ENCODE assay signal across 10 cellular contexts in genomic region chr7:15686209-15686956, GRCh38. TPM values are rescaled to one million over a fixed set of nuclear protein-coding genes. Genes with fewer than 3 reads are reported as not detected.
DNase-seq lines count a peak whose midpoint lies in the region; ATAC-seq and TF ChIP-seq lines count a peak whose summit lies in the region.
"Had no signal": no experiment of that assay in that cellular context is flagged by ENCODE, and none has a peak within 500 bp of the region (broad histone marks: within the 10 kb centered on the region; RNA-seq: fewer than 3 reads in every experiment).

TSS of gene MEOX2 (minus strand) at chr7:15686683. CDS start at chr7:15686402, 281 bp downstream.

- H3K4me1 Mint-ChIP-seq in activated CD8-positive, alpha-beta T cell treated with anti-CD3 and anti-CD28 coated beads, Interleukin-2, amount 10 ng/mL, durations not matched to agents 7 days and 5 days (ENCODE audit: low read depth), result no peaks in the 10 kb centered on the region
- no peaks in the 10 kb centered on the region for H3K4me1 Mint-ChIP-seq in activated CD8-positive, alpha-beta T cell treated with anti-CD3 and anti-CD28 coated beads for 36 hours (ENCODE audit: low read depth)
- H3K4me1 Mint-ChIP-seq in naive thymus-derived CD8-positive, alpha-beta T cell, result peaks cover 0 to 2% (median 0%) of the 10 kb centered on the region in 4 donors
- H3K4me1 Mint-ChIP-seq: activated naive CD8-positive, alpha-beta T cell treated with anti-CD3 and anti-CD28 coated beads, Interleukin-2, amount 10 ng/mL, durations not matched to agents 7 days and 5 days had no signal

- peak within 1 kb of the TSS; percentile 68 to 92 (median 84) for H3K27ac ChIP-seq in esophagus squamous epithelium
- peak within 1 kb of the TSS; percentile 85 for H3K27ac ChIP-seq in vagina
- H3K27ac ChIP-seq: BLaER1 treated with 17β-estradiol and CSF1 and Interleukin-3, amounts not matched to agents 10 nM and 100 nM had no signal

- peaks cover 33% of the 10 kb centered on the region for H3K27me3 Mint-ChIP-seq in activated CD8-positive, alpha-beta T cell treated with anti-CD3 and anti-CD28 coated beads, Interleukin-2, amount 10 ng/mL, durations not matched to agents 7 days and 5 days (ENCODE audit: low read depth)
- H3K27me3 Mint-ChIP-seq in activated CD8-positive, alpha-beta T cell treated with anti-CD3 and anti-CD28 coated beads for 36 hours, result peaks cover 33% of the 10 kb centered on the region
- peaks cover 16 to 40% (median 30%) of the 10 kb centered on the region in 5 donors for H3K27me3 Mint-ChIP-seq in naive thymus-derived CD8-positive, alpha-beta T cell

- H3K4me1 ChIP-seq in esophagus squamous epithelium (peaks cover 0 to 9% (median 2%) of the 10 kb centered on the region in 3 donors), vagina (peaks cover 22% of the 10 kb centered on the region)
- H3K4me1 ChIP-seq: BLaER1 treated with 17β-estradiol and CSF1 and Interleukin-3, amounts not matched to agents 10 nM and 100 nM had no signal

- H3K9me3 ChIP-seq in esophagus squamous epithelium (no peaks in the 10 kb centered on the region), vagina (no peaks in the 10 kb centered on the region)

- peaks cover 3% of the 10 kb centered on the region for H3K36me3 Mint-ChIP-seq in activated CD8-positive, alpha-beta T cell treated with anti-CD3 and anti-CD28 coated beads, Interleukin-2, amount 10 ng/mL, durations not matched to agents 7 days and 5 days (ENCODE audit: low read depth)
- H3K36me3 Mint-ChIP-seq in activated CD8-positive, alpha-beta T cell treated with anti-CD3 and anti-CD28 coated beads for 36 hours (ENCODE audit: low read depth), result peaks cover 3% of the 10 kb centered on the region
- H3K36me3 Mint-ChIP-seq in naive thymus-derived CD8-positive, alpha-beta T cell, result peaks cover 0 to 8% (median 5%) of the 10 kb centered on the region in 3 donors
- H3K36me3 Mint-ChIP-seq: activated naive CD8-positive, alpha-beta T cell treated with anti-CD3 and anti-CD28 coated beads, Interleukin-2, amount 10 ng/mL, durations not matched to agents 7 days and 5 days had no signal

- H3K27me3 ChIP-seq in esophagus squamous epithelium, result peaks cover 0 to 52% (median 2%) of the 10 kb centered on the region in 4 donors
- H3K27me3 ChIP-seq in vagina, result peaks cover 5% of the 10 kb centered on the region
- H3K27me3 ChIP-seq: BLaER1 treated with 17β-estradiol and CSF1 and Interleukin-3, amounts not matched to agents 10 nM and 100 nM had no signal

- POLR2A ChIA-PET in activated CD8-positive, alpha-beta T cell treated with anti-CD3 and anti-CD28 coated beads, Interleukin-2, amount 10 ng/mL, durations not matched to agents 7 days and 5 days (lab: Charles Lee), result no interaction called here
- POLR2A ChIA-PET in activated CD8-positive, alpha-beta T cell treated with anti-CD3 and anti-CD28 coated beads for 36 hours (lab: Charles Lee), result no interaction called here
- POLR2A ChIA-PET in naive thymus-derived CD8-positive, alpha-beta T cell (lab: Charles Lee), result no interaction called here

- TF ChIP-seq CTCF in activated CD8-positive, alpha-beta T cell treated with anti-CD3 and anti-CD28 coated beads for 36 hours (IDR thresholded peaks at IDR 0.05), result no peak
- TF ChIP-seq CTCF in esophagus squamous epithelium (IDR thresholded peaks at IDR 0.05) (no peak), vagina (IDR thresholded peaks at IDR 0.05) (no peak)

- no peak for DNase-seq in activated CD8-positive, alpha-beta T cell treated with anti-CD3 and anti-CD28 coated beads, Interleukin-2, amount 10 ng/mL, durations not matched to agents 7 days and 5 days
- no peak for DNase-seq in activated CD8-positive, alpha-beta T cell treated with anti-CD3 and anti-CD28 coated beads for 36 hours
- no peak for DNase-seq in esophagus squamous epithelium (lab: John Stamatoyannopoulos, UW)
- DNase-seq in mucosa of gallbladder (ENCODE audit: low spot score), result peak; percentile 44
- DNase-seq in vagina (ENCODE audit: extremely low spot score in 2 of 2), result no peak
- no peak for DNase-seq in HT-29 (ENCODE audit: low spot score)
- DNase-seq in naive thymus-derived CD8-positive, alpha-beta T cell, result no peak
- DNase-seq in erythroblast (lab: John Stamatoyannopoulos, UW), result no peak
- DNase-seq: activated naive CD8-positive, alpha-beta T cell treated with anti-CD3 and anti-CD28 coated beads, Interleukin-2, amount 10 ng/mL, durations not matched to agents 7 days and 5 days had no signal

- H3K9me3 Mint-ChIP-seq in activated CD8-positive, alpha-beta T cell treated with anti-CD3 and anti-CD28 coated beads, Interleukin-2, amount 10 ng/mL, durations not matched to agents 7 days and 5 days (ENCODE audit: insufficient read depth), result no peaks in the 10 kb centered on the region
- peaks cover 3% of the 10 kb centered on the region for H3K9me3 Mint-ChIP-seq in activated CD8-positive, alpha-beta T cell treated with anti-CD3 and anti-CD28 coated beads for 36 hours
- H3K9me3 Mint-ChIP-seq in naive thymus-derived CD8-positive, alpha-beta T cell, result peaks cover 0 to 19% (median 0%) of the 10 kb centered on the region in 9 donors
- H3K9me3 Mint-ChIP-seq: activated naive CD8-positive, alpha-beta T cell treated with anti-CD3 and anti-CD28 coated beads, Interleukin-2, amount 10 ng/mL, durations not matched to agents 7 days and 5 days had no signal

- no peak within 1 kb of the TSS for H3K4me3 Mint-ChIP-seq in activated CD8-positive, alpha-beta T cell treated with anti-CD3 and anti-CD28 coated beads, Interleukin-2, amount 10 ng/mL, durations not matched to agents 7 days and 5 days
- H3K4me3 Mint-ChIP-seq in activated CD8-positive, alpha-beta T cell treated with anti-CD3 and anti-CD28 coated beads for 36 hours, result no peak within 1 kb of the TSS
- H3K4me3 Mint-ChIP-seq in naive thymus-derived CD8-positive, alpha-beta T cell, result no peak within 1 kb of the TSS
- H3K4me3 Mint-ChIP-seq: activated naive CD8-positive, alpha-beta T cell treated with anti-CD3 and anti-CD28 coated beads, Interleukin-2, amount 10 ng/mL, durations not matched to agents 7 days and 5 days had no signal

- ATAC-seq in activated CD8-positive, alpha-beta T cell treated with anti-CD3 and anti-CD28 coated beads, Interleukin-2, amount 10 ng/mL, durations not matched to agents 7 days and 5 days, result no peak
- ATAC-seq in activated CD8-positive, alpha-beta T cell treated with anti-CD3 and anti-CD28 coated beads for 36 hours, result no peak
- ATAC-seq in naive thymus-derived CD8-positive, alpha-beta T cell, result no peak

- CTCF ChIA-PET in activated CD8-positive, alpha-beta T cell treated with anti-CD3 and anti-CD28 coated beads, Interleukin-2, amount 10 ng/mL, durations not matched to agents 7 days and 5 days (lab: Charles Lee), result no interaction called here
- CTCF ChIA-PET in activated CD8-positive, alpha-beta T cell treated with anti-CD3 and anti-CD28 coated beads for 36 hours (lab: Charles Lee), result interaction anchor here (0.6 to 1.3 kb wide), 2 partner anchors 35 to 288 kb away, joined by 3 read pairs; no protein-coding TSS in a partner anchor

- intact Hi-C loops in activated CD8-positive, alpha-beta T cell treated with anti-CD3 and anti-CD28 coated beads for 36 hours (cut with micrococcal nuclease), result no loop called here
- intact Hi-C loops in esophagus squamous epithelium (cut with DNase I) (no loop called here), vagina (cut with DNase I) (loop anchor here (5.0 kb wide), 2 partner anchors 81 to 381 kb away; no protein-coding TSS in a partner anchor)

- H3K36me3 ChIP-seq in esophagus squamous epithelium (no peaks in the 10 kb centered on the region), vagina (no peaks in the 10 kb centered on the region)
- H3K36me3 ChIP-seq: BLaER1 treated with 17β-estradiol and CSF1 and Interleukin-3, amounts not matched to agents 10 nM and 100 nM had no signal

- TF ChIP-seq POLR2A in esophagus squamous epithelium (IDR thresholded peaks at IDR 0.05) (peak in 1 of 4 donors; percentile 38), vagina (IDR thresholded peaks at IDR 0.05) (no peak), erythroblast (IDR thresholded peaks at IDR 0.05; ENCODE audit: low read length) (no peak)

- peak within 1 kb of the TSS; percentile 18 for H3K27ac Mint-ChIP-seq in activated CD8-positive, alpha-beta T cell treated with anti-CD3 and anti-CD28 coated beads, Interleukin-2, amount 10 ng/mL, durations not matched to agents 7 days and 5 days
- no peak within 1 kb of the TSS for H3K27ac Mint-ChIP-seq in activated CD8-positive, alpha-beta T cell treated with anti-CD3 and anti-CD28 coated beads for 36 hours
- H3K27ac Mint-ChIP-seq in naive thymus-derived CD8-positive, alpha-beta T cell, result no peak within 1 kb of the TSS
- H3K27ac Mint-ChIP-seq: activated naive CD8-positive, alpha-beta T cell treated with anti-CD3 and anti-CD28 coated beads, Interleukin-2, amount 10 ng/mL, durations not matched to agents 7 days and 5 days had no signal

- H3K4me3 ChIP-seq in esophagus squamous epithelium (peak within 1 kb of the TSS; percentile 27 to 70 (median 53)), vagina (peak within 1 kb of the TSS; percentile 51 to 52)
- H3K4me3 ChIP-seq: BLaER1 treated with 17β-estradiol and CSF1 and Interleukin-3, amounts not matched to agents 10 nM and 100 nM had no signal

- 2 to 11% methylated on average over 13 to 23 of the region's 36 CpGs for WGBS in esophagus squamous epithelium, 2 donors

RNA-seq across cellular contexts. Expression of gene MEOX2, which starts in this region (rescaled TPM):
- not detected for total RNA-seq in activated CD8-positive, alpha-beta T cell treated with anti-CD3 and anti-CD28 coated beads, Interleukin-2, amount 10 ng/mL, durations not matched to agents 7 days and 5 days
- not detected for total RNA-seq in activated CD8-positive, alpha-beta T cell treated with anti-CD3 and anti-CD28 coated beads for 36 hours
- total RNA-seq in esophagus squamous epithelium (1 to 10 TPM in 3 of 4 donors, under 1 TPM in 1; 0.19 to 3.2 (median 2.0) TPM), mucosa of gallbladder (2.4 TPM), vagina (1.7 TPM)
- total RNA-seq in HT-29 (2014; rRNA removed; shearing (Covaris generic)), result not detected in 2 replicates
- total RNA-seq in naive thymus-derived CD8-positive, alpha-beta T cell, result not detected
- not detected for polyA plus RNA-seq in naive thymus-derived CD8-positive, alpha-beta T cell
- total RNA-seq: activated naive CD8-positive, alpha-beta T cell treated with anti-CD3 and anti-CD28 coated beads, Interleukin-2, amount 10 ng/mL, durations not matched to agents 7 days and 5 days had no signal
